Comparison of ENCODE assay signal across 15 cellular contexts in genomic region chr2:80014637-80015036, GRCh38.
"Had no signal": no experiment of that assay in that cellular context is flagged by ENCODE, and none has a peak within 500 bp of the region (broad histone marks: within the 10 kb centered on the region; RNA-seq: fewer than 3 reads in every experiment).

No MANE protein-coding gene starts in this region.

- H3K27me3 ChIP-seq: colonic mucosa, spleen, tibial artery, upper lobe of right lung, vagina had no signal

- H3K4me3 Mint-ChIP-seq: naive thymus-derived CD8-positive, alpha-beta T cell; stimulated activated memory B cell treated with anti-CD40 and anti-IgM and Interleukin-4, amounts not matched to agents 10 μg/mL and 1 μg/mL and 100 μg/mL, for 72 hours; stimulated activated naive CD8-positive, alpha-beta T cell treated with anti-CD3 and anti-CD28 coated beads, Interleukin-15, Interleukin-2, amounts not matched to agents 100 ng/mL and 50 ng/mL, for 24 hours had no signal

- H3K9me3 ChIP-seq: colonic mucosa, mucosa of descending colon, neutrophil, psoas muscle, spleen, tibial artery, upper lobe of right lung, vagina had no signal

- H3K36me3 Mint-ChIP-seq: naive thymus-derived CD8-positive, alpha-beta T cell; stimulated activated memory B cell treated with anti-CD40 and anti-IgM and Interleukin-4, amounts not matched to agents 10 μg/mL and 1 μg/mL and 100 μg/mL, for 72 hours had no signal

- H3K36me3 ChIP-seq: colonic mucosa, neutrophil, spleen, tibial artery, upper lobe of right lung, vagina had no signal

- H3K4me3 ChIP-seq: colonic mucosa, mucosa of descending colon, psoas muscle, spleen, tibial artery, upper lobe of right lung, vagina had no signal

- H3K4me1 ChIP-seq: colonic mucosa, psoas muscle, spleen, tibial artery, upper lobe of right lung, vagina had no signal

- H3K27me3 Mint-ChIP-seq: stimulated activated memory B cell treated with anti-CD40 and anti-IgM and Interleukin-4, amounts not matched to agents 10 μg/mL and 1 μg/mL and 100 μg/mL, for 72 hours; stimulated activated naive CD8-positive, alpha-beta T cell treated with anti-CD3 and anti-CD28 coated beads, Interleukin-15, Interleukin-2, amounts not matched to agents 100 ng/mL and 50 ng/mL, for 24 hours had no signal

- H3K4me1 Mint-ChIP-seq: naive thymus-derived CD8-positive, alpha-beta T cell; stimulated activated memory B cell treated with anti-CD40 and anti-IgM and Interleukin-4, amounts not matched to agents 10 μg/mL and 1 μg/mL and 100 μg/mL, for 72 hours had no signal

- H3K9me3 Mint-ChIP-seq: stimulated activated memory B cell treated with anti-CD40 and anti-IgM and Interleukin-4, amounts not matched to agents 10 μg/mL and 1 μg/mL and 100 μg/mL, for 72 hours; stimulated activated naive CD8-positive, alpha-beta T cell treated with anti-CD3 and anti-CD28 coated beads, Interleukin-15, Interleukin-2, amounts not matched to agents 100 ng/mL and 50 ng/mL, for 24 hours had no signal

- H3K27ac Mint-ChIP-seq: naive thymus-derived CD8-positive, alpha-beta T cell; stimulated activated memory B cell treated with anti-CD40 and anti-IgM and Interleukin-4, amounts not matched to agents 10 μg/mL and 1 μg/mL and 100 μg/mL, for 72 hours; stimulated activated naive CD8-positive, alpha-beta T cell treated with anti-CD3 and anti-CD28 coated beads, Interleukin-15, Interleukin-2, amounts not matched to agents 100 ng/mL and 50 ng/mL, for 24 hours had no signal

- DNase-seq: colonic mucosa; effector CD4-positive, alpha-beta T cell; mucosa of descending colon; naive thymus-derived CD8-positive, alpha-beta T cell; psoas muscle; spleen; stimulated activated CD4-positive, alpha-beta T cell treated with anti-CD3 and anti-CD28 coated beads, Interleukin-15, amount 100 ng/mL, for 24 hours; stimulated activated CD4-positive, alpha-beta T cell treated with anti-CD3 and anti-CD28 coated beads, Interleukin-1b, Interleukin-23, amount 100 ng/mL, for 48 hours; stimulated activated CD4-positive, alpha-beta T cell treated with anti-CD3 and anti-CD28 coated beads, Interleukin-4, amount 100 ng/mL, for 24 hours; tibial artery; upper lobe of right lung had no signal

- H3K27ac ChIP-seq: colonic mucosa, neutrophil, psoas muscle, spleen, tibial artery, upper lobe of right lung, vagina had no signal
